ENCODE assay signal across 15 cellular contexts in the genomic region with DNA sequence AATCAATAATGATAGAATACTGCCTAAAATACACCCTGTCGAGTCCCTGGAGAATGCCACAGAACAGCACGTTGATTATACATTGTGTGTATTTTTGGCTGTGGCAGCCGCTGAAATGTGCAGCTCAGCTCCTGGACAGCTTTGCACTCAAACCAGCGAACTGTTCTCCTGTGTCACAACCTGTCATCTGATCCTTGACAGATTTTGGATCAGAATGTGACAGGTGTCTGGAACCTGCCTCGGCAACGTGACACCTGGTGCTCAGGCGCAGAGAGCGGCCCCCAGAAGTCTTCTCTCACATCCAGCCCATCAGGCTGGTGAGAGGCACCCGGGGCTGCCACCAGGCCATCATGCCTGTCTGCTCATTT. TPM values are rescaled to one million over a fixed set of nuclear protein-coding genes. Genes with fewer than 3 reads are reported as not detected.
A peak's percentile ranks its signal among the peaks of the same experiment; 100 is the strongest.
DNase-seq lines count a peak whose midpoint lies in the region; ATAC-seq, FAIRE-seq and TF ChIP-seq lines count a peak whose summit lies in the region.
"Had no signal": no experiment of that assay in that cellular context is flagged by ENCODE, and none has a peak within 500 bp of the region (broad histone marks: within the 10 kb centered on the region; RNA-seq: fewer than 3 reads in every experiment).

No MANE protein-coding gene starts in this region.

- POLR2A ChIA-PET in K562 (lab: Yijun Ruan, JAX) = interaction anchor here (0.6 to 3.5 kb wide), 4 partner anchors 19 to 110 kb away, joined by 3 to 11 read pairs (median 4); a partner anchor contains a TSS

- no peaks in the 10 kb centered on the region for H3K79me2 ChIP-seq in K562 (ENCODE audit: control insufficient read depth, insufficient read depth, low read length)

- peaks cover 14% of the 10 kb centered on the region; the same call in 1 of the 2 replicates for H4K20me1 ChIP-seq in K562 (replicated peaks; ENCODE audit: control insufficient read depth, insufficient read depth, low read length)

- H3K9me3 ChIP-seq in right cardiac atrium (ENCODE audit: control insufficient read depth, low read length) (no peaks in the 10 kb centered on the region), K562 (replicated peaks; ENCODE audit: control insufficient read depth, insufficient read depth, low read depth, low read length) (no peaks in the 10 kb centered on the region), gastrocnemius medialis (no peaks in the 10 kb centered on the region)
- H3K9me3 ChIP-seq: HAP-1 had no signal

- H3K4me1 ChIP-seq in right cardiac atrium (ENCODE audit: control insufficient read depth, insufficient read depth, low read length) = peaks cover under 1% of the 10 kb centered on the region
- peaks cover 1 to 9% of the 10 kb centered on the region in 2 experiments; a peak in 3 of 5 replicates for H3K4me1 ChIP-seq in K562 (replicated peaks in 1 of 2; ENCODE audit: control insufficient read depth in 2 of 2, insufficient read depth in 2 of 2, low read length in 2 of 2)
- peaks cover 26 to 31% of the 10 kb centered on the region in 2 donors for H3K4me1 ChIP-seq in gastrocnemius medialis

- no peak overlapping the region for H3K4me2 ChIP-seq in K562 (ENCODE audit: insufficient read depth, low read length)

- no peak for TF ChIP-seq EP300 in K562 (IDR thresholded peaks at IDR 0.05; ENCODE audit: low read length)

- no peak for TF ChIP-seq RAD21 in K562 (CRISPR knock-in tag; conservative IDR thresholded peaks at IDR 0.05 in 1 of 2, IDR thresholded peaks at IDR 0.05 in 1 of 2)

- H3K36me3 ChIP-seq in K562 (ENCODE audit: control insufficient read depth, insufficient read depth, low read length) (peaks cover 59% of the 10 kb centered on the region; the same call in 2 of the 3 replicates), gastrocnemius medialis (peaks cover 0 to 5% of the 10 kb centered on the region in 2 donors)

- H2AFZ ChIP-seq in K562 (ENCODE audit: low read depth, low read length) = no peak overlapping the region

- no peak for TF ChIP-seq CTCF in K562 (IDR thresholded peaks at IDR 0.05 in 2 of 3, conservative IDR thresholded peaks at IDR 0.05 in 1 of 3; ENCODE audit: insufficient read depth in 2 of 3, low read depth in 1 of 3, low read length in 3 of 3)
- no peak for TF ChIP-seq CTCF in gastrocnemius medialis (IDR thresholded peaks at IDR 0.05 in 4 of 5, conservative IDR thresholded peaks at IDR 0.05 in 1 of 5)

- in situ Hi-C loops in K562 (cut with MboI) = loop anchor here (5.0 kb wide), 1 partner anchor 184 kb away; no protein-coding TSS in a partner anchor
- in situ Hi-C loops in gastrocnemius medialis (cut with MboI; ENCODE audit: low sequenced_read_pairs in 4 of 4) = loop anchor here in 2 of 4 donors (5.0 kb wide), 1 partner anchor 184 kb away; no protein-coding TSS in a partner anchor

- TF ChIP-seq POLR2A in K562 (conservative IDR thresholded peaks at IDR 0.05) (no peak), gastrocnemius medialis (IDR thresholded peaks at IDR 0.05) (no peak)

- CTCF ChIA-PET in K562 (lab: Yijun Ruan, JAX; ENCODE audit: low intra/inter-chr PET ratio) = no interaction called here

- H3K4me3 ChIP-seq in right cardiac atrium (ENCODE audit: low read length) (no peak overlapping the region), K562 (no peak overlapping the region), gastrocnemius medialis (no peak overlapping the region)
- H3K4me3 ChIP-seq: HAP-1 had no signal

- H3K27ac ChIP-seq in right cardiac atrium (ENCODE audit: low read length) (no peak overlapping the region), K562 (ENCODE audit: extremely low read depth, low read depth, low read length) (no peak overlapping the region), gastrocnemius medialis (peak overlapping the region; percentile 77 to 81 (median 80))
- H3K27ac ChIP-seq: HL-60 had no signal

- BruUV-seq in K562 (replicated peaks; lab: Mats Ljungman, UMichigan) = no TSS peak

- H3K27me3 ChIP-seq in right cardiac atrium (ENCODE audit: control insufficient read depth, insufficient read depth) (no peaks in the 10 kb centered on the region), K562 (ENCODE audit: control insufficient read depth in 2 of 2, insufficient read depth in 2 of 2, low read length in 2 of 2) (no peaks in the 10 kb centered on the region), gastrocnemius medialis (no peaks in the 10 kb centered on the region)

- WGBS in right cardiac atrium = 66% methylated on average over 9 of the region's 9 CpGs
- WGBS in K562 (ENCODE audit: insufficient coverage, low coverage, missing lambda C conversion rate) = 82% methylated on average over 8 of the region's 9 CpGs

- ATAC-seq in Right ventricle myocardium inferior = peak; percentile 65
- ATAC-seq in right cardiac atrium = no peak
- ATAC-seq in K562 = no peak
- peak; percentile 80 to 91 for ATAC-seq in gastrocnemius medialis
- no peak for ATAC-seq in GM19397 (IDR thresholded peaks at IDR 0.05; ENCODE audit: unreplicated experiment)

- no peak for FAIRE-seq in K562 (lab: Jason Lieb, UNC)
- FAIRE-seq: A204.1 had no signal

- intact Hi-C loops in Right ventricle myocardium inferior (cut with DNase I) = loop anchor here (10.0 kb wide), 1 partner anchor 158 kb away; no protein-coding TSS in a partner anchor
- intact Hi-C loops in right cardiac atrium (cut with DNase I) = no loop called here
- intact Hi-C loops in K562 (cut with micrococcal nuclease) = loop anchor here (10.0 kb wide), 2 partner anchors 78 to 122 kb away; a partner anchor contains a TSS
- intact Hi-C loops in gastrocnemius medialis (cut with DNase I; ENCODE audit: low total_unique reads) = no loop called here

- H3K9ac ChIP-seq in K562 (ENCODE audit: insufficient read depth in 1 of 2, low read depth in 2 of 2, low read length in 2 of 2) = no peak overlapping the region

- DNase-seq in Right ventricle myocardium inferior (ENCODE audit: missing footprints) = no peak
- no peak for DNase-seq in right cardiac atrium
- DNase-seq in NCI-H2107 treated with DMSO at 0.1 percent for 48 hours (lab: John Stamatoyannopoulos, UW; ENCODE audit: unreplicated experiment) = peak; percentile 82
- no peak for DNase-seq in K562 (ENCODE audit: extremely low read depth in 1 of 4, low spot score in 3 of 4)
- peak; percentile 64 to 78 for DNase-seq in gastrocnemius medialis
- no peak for DNase-seq in medulla oblongata (ENCODE audit: extremely low spot score)
- no peak for DNase-seq in inferior parietal cortex (ENCODE audit: extremely low spot score)
- DNase-seq: COR-L47, KBM-7, NCI-H1930, NCI-H446 treated with DMSO at 0.1 percent for 48 hours had no signal

- no peaks in the 10 kb centered on the region for H3K9me1 ChIP-seq in K562 (ENCODE audit: control insufficient read depth, insufficient read depth, low read length)

TF ChIP-seq in K562, 482 proteins besides CTCF, POLR2A, EP300 and RAD21:
- TF ChIP-seq POLR2G (IDR thresholded peaks at IDR 0.05; ENCODE audit: low read depth, low read length) (peak; percentile 47; the same call in 1 of the 2 replicates), DNMT1 (IDR thresholded peaks at IDR 0.05) (no peak)

RNA-seq across cellular contexts. Expression of a gene that starts 19.3 kb away (rescaled TPM):
- 11.8 TPM for total RNA-seq in Right ventricle myocardium inferior
- 10 to 100 TPM in 1 of 4 donors, 1 to 10 TPM in 3; 5.8 to 10.2 (median 6.9) TPM for total RNA-seq in right cardiac atrium
- polyA plus RNA-seq in right cardiac atrium = 9.6 TPM
- total RNA-seq in K562 (2011; cell fraction: chromatin; rRNA removed; ENCODE audit: low replicate concordance) = 79.5 and 160 TPM in 2 replicates
- total RNA-seq in K562 (2011; cell fraction: nucleolus; rRNA removed) = 90.1 and 97.0 TPM in 2 replicates
- total RNA-seq in K562 (2011; cell fraction: nucleoplasm; rRNA removed) = 76.8 and 77.1 TPM in 2 replicates
- 28.5 and 38.9 TPM in 2 replicates for total RNA-seq in K562 (2014; rRNA removed)
- 15.7 and 18.3 TPM in 2 replicates for total RNA-seq in K562 (2014; rRNA removed; fragmentation: Illumina TruSeq; extraction: Trizol)
- total RNA-seq in K562 (2015; rRNA removed; fragmentation: Illumina TruSeq; extraction: Trizol) = 18.3 and 18.5 TPM in 2 replicates
- total RNA-seq in K562 (2021) = 31.3 and 33.6 TPM in 2 replicates
- polyA plus RNA-seq in K562 (2011; rRNA removed) = 28.1 and 41.9 TPM in 2 replicates
- 36.4 and 59.2 TPM in 2 replicates for polyA plus RNA-seq in K562 (2011; cell fraction: cytosol; rRNA removed)
- 74.2 and 83.2 TPM in 2 replicates for polyA plus RNA-seq in K562 (2011; cell fraction: nucleus; rRNA removed)
- polyA plus RNA-seq in K562 (2012) = 27.7 and 36.8 TPM in 2 replicates
- polyA plus RNA-seq in K562 (2014; fragmentation: Illumina TruSeq; extraction: Trizol) = 18.8 and 24.2 TPM in 2 replicates
- polyA plus RNA-seq in K562 (2014; fragmentation: Nextera tagmentation; extraction: Ambion mirVana) = 1 to 10 TPM in 1 of 2 experiments, under 1 TPM in 1; 0.41 to 1.9 TPM
- polyA plus RNA-seq in K562 (2014; rRNA removed) = 23.1 and 25.8 TPM in 2 replicates
- polyA minus RNA-seq in K562 (2011; rRNA and poly(A)+ RNA removed) = 21.8 and 28.3 TPM in 2 replicates
- polyA minus RNA-seq in K562 (2011; cell fraction: cytosol; rRNA and poly(A)+ RNA removed) = 13.8 and 21.5 TPM in 2 replicates
- polyA minus RNA-seq in K562 (2011; cell fraction: nucleus; rRNA and poly(A)+ RNA removed) = 24.4 and 38.3 TPM in 2 replicates
- total RNA-seq in gastrocnemius medialis = 10 to 100 TPM in 2 of 4 donors, 1 to 10 TPM in 2; 3.2 to 14.2 (median 9.1) TPM

RNA-seq across cellular contexts. Expression of a gene that starts 19.6 kb away (rescaled TPM):
- total RNA-seq in Right ventricle myocardium inferior (61.7 TPM), right cardiac atrium (10 to 100 TPM; 37.0 to 50.7 (median 42.2) TPM), K562 (2014; rRNA removed) (71.0 and 73.4 TPM in 2 replicates), K562 (2014; rRNA removed; fragmentation: Illumina TruSeq; extraction: Trizol) (37.5 and 39.5 TPM in 2 replicates), K562 (2015; rRNA removed; fragmentation: Illumina TruSeq; extraction: Trizol) (53.4 and 56.1 TPM in 2 replicates), K562 (2021) (63.9 and 70.5 TPM in 2 replicates), gastrocnemius medialis (10 to 100 TPM; 21.2 to 54.3 (median 25.6) TPM)
- polyA plus RNA-seq in right cardiac atrium (46.9 TPM), K562 (2011; rRNA removed) (46.2 and 52.8 TPM in 2 replicates), K562 (2014; fragmentation: Illumina TruSeq; extraction: Trizol) (30.6 and 48.2 TPM in 2 replicates), K562 (2014; fragmentation: Nextera tagmentation; extraction: Ambion mirVana) (10 to 100 TPM in 1 of 2 experiments, 1 to 10 TPM in 1; 9.5 to 21.1 TPM), K562 (2014; rRNA removed) (75.0 and 76.1 TPM in 2 replicates)
- 78.3 and 122 TPM in 2 replicates for total RNA-seq in K562 (2011; cell fraction: chromatin; rRNA removed; ENCODE audit: low replicate concordance)
- total RNA-seq in K562 (2011; cell fraction: nucleolus; rRNA removed) = 64.2 and 65.9 TPM in 2 replicates
- 65.3 and 66.3 TPM in 2 replicates for total RNA-seq in K562 (2011; cell fraction: nucleoplasm; rRNA removed)
- polyA plus RNA-seq in K562 (2011; cell fraction: cytosol; rRNA removed) = 45.2 and 45.3 TPM in 2 replicates
- 64.4 and 74.5 TPM in 2 replicates for polyA plus RNA-seq in K562 (2011; cell fraction: nucleus; rRNA removed)
- polyA plus RNA-seq in K562 (2012) = 75.8 and 92.9 TPM in 2 replicates
- 37.7 and 38.3 TPM in 2 replicates for polyA minus RNA-seq in K562 (2011; rRNA and poly(A)+ RNA removed)
- 19.1 and 29.5 TPM in 2 replicates for polyA minus RNA-seq in K562 (2011; cell fraction: cytosol; rRNA and poly(A)+ RNA removed)
- polyA minus RNA-seq in K562 (2011; cell fraction: nucleus; rRNA and poly(A)+ RNA removed) = 18.6 and 31.8 TPM in 2 replicates

Comparison
In these comparisons a context has a peak if more than half of its experiments do, and no peak if none do; other contexts are left out.
1. ATAC-seq: peak in Right ventricle myocardium inferior (single experiment) and gastrocnemius medialis (2 of 2); none in right cardiac atrium (0 of 2), K562 (single experiment) and GM19397 (single experiment).
2. intact Hi-C loops: an anchor here in Right ventricle myocardium inferior (10.0 kb wide) and K562 (10.0 kb wide); none called in right cardiac atrium and gastrocnemius medialis.
3. DNase-seq: peak in NCI-H2107 treated with DMSO at 0.1 percent for 48 hours (single experiment) and gastrocnemius medialis (2 of 2); none in Right ventricle myocardium inferior (single experiment), right cardiac atrium (0 of 3), K562 (0 of 4), medulla oblongata (single experiment) and inferior parietal cortex (single experiment).
4. H3K27ac ChIP-seq: peak in gastrocnemius medialis (4 of 4); none in right cardiac atrium (single experiment) and K562 (single experiment).